8 cellular contexts compared by ENCODE assay signal in genomic region chr7:727806-728460, GRCh38. TPM values are rescaled to one million over a fixed set of nuclear protein-coding genes. Genes with fewer than 3 reads are reported as not detected.
A peak's percentile ranks its signal among the peaks of the same experiment; 100 is the strongest.
DNase-seq lines count a peak whose midpoint lies in the region; ATAC-seq and TF ChIP-seq lines count a peak whose summit lies in the region.

No MANE protein-coding gene starts in this region.

- POLR2A ChIA-PET in BJ (lab: Charles Lee): no interaction called here
- POLR2A ChIA-PET in naive thymus-derived CD8-positive, alpha-beta T cell (lab: Charles Lee): interaction anchor here (1.3 kb wide), 1 partner anchor 9 kb away, joined by 3 read pairs; no protein-coding TSS in a partner anchor

- H3K9me3 Mint-ChIP-seq in chondrocyte (ENCODE audit: low read depth): peaks cover 2% of the 10 kb centered on the region
- H3K9me3 Mint-ChIP-seq in naive thymus-derived CD8-positive, alpha-beta T cell: no peaks in the 10 kb centered on the region

- peak overlapping the region; percentile 69 for H3K27ac Mint-ChIP-seq in chondrocyte (ENCODE audit: unreplicated experiment)
- H3K27ac Mint-ChIP-seq in naive thymus-derived CD8-positive, alpha-beta T cell: peak overlapping the region in 9 of 10 donors; percentile 27 to 87 (median 72)

- peaks cover 11% of the 10 kb centered on the region; the same call in 1 of the 2 replicates for H3K36me3 ChIP-seq in BJ (ENCODE audit: control insufficient read depth, insufficient read depth, low read length)

- H3K4me1 Mint-ChIP-seq in chondrocyte (ENCODE audit: low read depth): peaks cover 46% of the 10 kb centered on the region
- H3K4me1 Mint-ChIP-seq in naive thymus-derived CD8-positive, alpha-beta T cell: peaks cover 18 to 51% (median 30%) of the 10 kb centered on the region in 4 donors

- CTCF ChIA-PET in BJ (lab: Yijun Ruan, JAX): interaction anchor here (0.9 kb wide), 1 partner anchor 59 kb away, joined by 3 read pairs; no protein-coding TSS in a partner anchor

- no peaks in the 10 kb centered on the region for H3K27me3 Mint-ChIP-seq in chondrocyte (ENCODE audit: low read depth)
- no peaks in the 10 kb centered on the region for H3K27me3 Mint-ChIP-seq in naive thymus-derived CD8-positive, alpha-beta T cell

- DNase-seq in BJ (ENCODE audit: low read depth): no peak
- DNase-seq in Jurkat, Clone E6-1 (ENCODE audit: low read depth, low spot score): no peak
- DNase-seq in chondrocyte (ENCODE audit: low spot score): no peak
- no peak for DNase-seq in naive thymus-derived CD8-positive, alpha-beta T cell
- DNase-seq in NCI-H446 treated with DMSO at 0.1 percent for 48 hours (lab: John Stamatoyannopoulos, UW): no peak
- no peak for DNase-seq in NCI-H345 treated with DMSO at 0.1 percent for 48 hours (lab: John Stamatoyannopoulos, UW; ENCODE audit: unreplicated experiment)

- TF ChIP-seq CTCF in BJ (IDR thresholded peaks at IDR 0.05; ENCODE audit: insufficient read depth, low read depth, low read length) (peak; percentile 22; the same call in 1 of the 2 replicates), chondrocyte (IDR thresholded peaks at IDR 0.05) (peak; percentile 35)

- ATAC-seq in naive thymus-derived CD8-positive, alpha-beta T cell: no peak
- ATAC-seq in HG03442 (IDR thresholded peaks at IDR 0.05; ENCODE audit: unreplicated experiment): no peak
- ATAC-seq in HG03520 (IDR thresholded peaks at IDR 0.05; ENCODE audit: unreplicated experiment): no peak

- peak overlapping the region; percentile 53 for H3K4me3 ChIP-seq in BJ (ENCODE audit: low read depth, low read length)
- peak overlapping the region; percentile 74 for H3K4me3 ChIP-seq in Jurkat, Clone E6-1 (ENCODE audit: low read length)

- H3K27me3 ChIP-seq in BJ (ENCODE audit: control insufficient read depth, insufficient read depth, low read length): no peaks in the 10 kb centered on the region

- peaks cover 7% of the 10 kb centered on the region for H3K36me3 Mint-ChIP-seq in chondrocyte (ENCODE audit: low read depth)
- H3K36me3 Mint-ChIP-seq in naive thymus-derived CD8-positive, alpha-beta T cell: peaks cover 0 to 19% (median 10%) of the 10 kb centered on the region in 3 donors

- peak overlapping the region; percentile 79 for H3K4me3 Mint-ChIP-seq in chondrocyte (ENCODE audit: unreplicated experiment)
- peak overlapping the region; percentile 70 to 90 (median 83) for H3K4me3 Mint-ChIP-seq in naive thymus-derived CD8-positive, alpha-beta T cell

RNA-seq across cellular contexts. Expression of gene PRKAR1B, which starts 0.9 kb away (rescaled TPM):
- polyA plus RNA-seq in BJ (2011; rRNA removed): 7.3 and 7.4 TPM in 2 replicates
- 7.2 and 9.1 TPM in 2 replicates for polyA minus RNA-seq in BJ (2011; rRNA and poly(A)+ RNA removed)
- polyA plus RNA-seq in Jurkat, Clone E6-1 (2012; ENCODE audit: insufficient read depth, insufficient read length): 41.9 TPM
- 7.7 to 8.6 TPM (median 7.9 TPM) in 3 replicates for total RNA-seq in chondrocyte
- total RNA-seq in naive thymus-derived CD8-positive, alpha-beta T cell: 10 to 100 TPM; 46.2 to 47.3 TPM
- polyA plus RNA-seq in naive thymus-derived CD8-positive, alpha-beta T cell: 10 to 100 TPM; 14.6 to 35.4 (median 27.6) TPM

RNA-seq across cellular contexts. Expression of gene DNAAF5, which starts 1.4 kb away (rescaled TPM):
- polyA plus RNA-seq in BJ (2011; rRNA removed): 11.1 and 27.0 TPM in 2 replicates
- 17.7 and 18.1 TPM in 2 replicates for polyA minus RNA-seq in BJ (2011; rRNA and poly(A)+ RNA removed)
- polyA plus RNA-seq in Jurkat, Clone E6-1 (2012; ENCODE audit: insufficient read depth, insufficient read length): 44.7 TPM
- 15.3 to 23.2 TPM (median 16.6 TPM) in 3 replicates for total RNA-seq in chondrocyte
- 10 to 100 TPM; 12.3 to 16.3 TPM for total RNA-seq in naive thymus-derived CD8-positive, alpha-beta T cell
- 1 to 10 TPM; 2.8 to 4.6 (median 4.6) TPM for polyA plus RNA-seq in naive thymus-derived CD8-positive, alpha-beta T cell
